20 cellular contexts compared by ENCODE assay signal in genomic region chr4:37828843-37829242, GRCh38. TPM values are rescaled to one million over a fixed set of nuclear protein-coding genes. Genes with fewer than 3 reads are reported as not detected.
DNase-seq lines count a peak whose midpoint lies in the region; ATAC-seq, FAIRE-seq and TF ChIP-seq lines count a peak whose summit lies in the region.
"Had no signal": no experiment of that assay in that cellular context is flagged by ENCODE, and none has a peak within 500 bp of the region (broad histone marks: within the 10 kb centered on the region; RNA-seq: fewer than 3 reads in every experiment).

No MANE protein-coding gene starts in this region.

- no peak for TF ChIP-seq POLR2A in GM12878 (IDR thresholded peaks at IDR 0.05; ENCODE audit: low read depth, low read length)

- no peaks in the 10 kb centered on the region for H3K9me3 ChIP-seq in GM12878 (replicated peaks; ENCODE audit: control insufficient read depth, insufficient read depth, low read length)
- H3K9me3 ChIP-seq: colonic mucosa, sigmoid colon had no signal

- H4K20me1 ChIP-seq in GM12878 (ENCODE audit: control insufficient read depth, insufficient read depth), result no peaks in the 10 kb centered on the region

- ATAC-seq in activated naive CD8-positive, alpha-beta T cell treated with anti-CD3 and anti-CD28 coated beads, Interleukin-2, amount 50 U/mL, for 24 hours, result no peak
- no peak for ATAC-seq in GM12878
- no peak for ATAC-seq in stimulated activated effector memory CD8-positive, alpha-beta T cell treated with anti-CD3 and anti-CD28 coated beads, Interleukin-12 subunit alpha, Interleukin-12 subunit beta, amount 100 ng/mL, for 72 hours
- no peak for ATAC-seq in GM19467 (IDR thresholded peaks at IDR 0.05; ENCODE audit: unreplicated experiment)
- ATAC-seq in GM19328 (IDR thresholded peaks at IDR 0.05; ENCODE audit: unreplicated experiment), result no peak
- ATAC-seq: WTC11 had no signal

- SMC1A ChIA-PET in GM12878 (lab: Charles Lee; ENCODE audit: uncharacterized antibody, unreplicated experiment), result no interaction called here

- POLR2A ChIA-PET in GM12878 (lab: Charles Lee), result no interaction called here

- H2AFZ ChIP-seq in GM12878 (ENCODE audit: control insufficient read depth, low read depth, low read length), result no peak overlapping the region
- H2AFZ ChIP-seq: GM23248 had no signal

- intact Hi-C loops in GM12878 (cut with micrococcal nuclease; ENCODE audit: unreplicated experiment), result loop anchor here (5.0 kb wide), 1 partner anchor 148 kb away; no protein-coding TSS in a partner anchor

- TF ChIP-seq EP300 in GM12878 (IDR thresholded peaks at IDR 0.05; ENCODE audit: borderline replicate concordance in 1 of 2, control insufficient read depth in 1 of 2, low read depth in 2 of 2, low read length in 2 of 2), result no peak

- RAD21 ChIA-PET in GM12878 (lab: Charles Lee; ENCODE audit: unreplicated experiment), result no interaction called here

- DNase-seq in activated naive CD8-positive, alpha-beta T cell treated with anti-CD3 and anti-CD28 coated beads, Interleukin-2, amount 50 U/mL, for 24 hours, result no peak
- DNase-seq in NCI-H69 (lab: John Stamatoyannopoulos, UW) (peak; percentile 12), GM12878 (ENCODE audit: low read depth, low spot score) (no peak), NCI-H187 (lab: John Stamatoyannopoulos, UW) (no peak)
- DNase-seq in stimulated activated effector memory CD8-positive, alpha-beta T cell treated with anti-CD3 and anti-CD28 coated beads, Interleukin-12 subunit alpha, Interleukin-12 subunit beta, amount 100 ng/mL, for 72 hours (ENCODE audit: low spot score in 2 of 2), result no peak
- DNase-seq: activated gamma-delta T cell; colonic mucosa; GF-D8; GM23248; MM.1S; NCI-H2029; sigmoid colon; stimulated activated CD4-positive, alpha-beta T cell treated with anti-CD3 and anti-CD28 coated beads, Interleukin-1b, Interleukin-23, amount 100 ng/mL, for 48 hours had no signal

- no peak overlapping the region for H3K27ac ChIP-seq in GM12878 (ENCODE audit: control insufficient read depth, insufficient read depth)
- H3K27ac ChIP-seq: colonic mucosa, GM23248, RWPE1 had no signal

- H3K4me3 ChIP-seq in GM12878, result no peak overlapping the region
- H3K4me3 ChIP-seq: colonic mucosa, GM23248 had no signal

- H3K9ac ChIP-seq in GM12878 (ENCODE audit: control insufficient read depth, insufficient read depth, low read length), result no peak overlapping the region
- H3K9ac ChIP-seq: GM23248 had no signal

- no peak for TF ChIP-seq RAD21 in GM12878 (IDR thresholded peaks at IDR 0.05; ENCODE audit: insufficient read depth, low read depth, low read length)

- peak overlapping the region; percentile 67 for H3K4me3 Mint-ChIP-seq in activated naive CD8-positive, alpha-beta T cell
- no peak overlapping the region for H3K4me3 Mint-ChIP-seq in activated naive CD8-positive, alpha-beta T cell treated with anti-CD3 and anti-CD28 coated beads, Interleukin-2, amount 50 U/mL, for 24 hours
- peak overlapping the region; percentile 99 for H3K4me3 Mint-ChIP-seq in stimulated activated effector memory CD8-positive, alpha-beta T cell treated with anti-CD3 and anti-CD28 coated beads, Interleukin-12 subunit alpha, Interleukin-12 subunit beta, amount 100 ng/mL, for 72 hours

- H3K4me2 ChIP-seq in GM12878 (ENCODE audit: control insufficient read depth, insufficient read depth), result peak overlapping the region; percentile 64

- no peaks in the 10 kb centered on the region for H3K27me3 ChIP-seq in GM12878 (replicated peaks in 1 of 2; ENCODE audit: control insufficient read depth in 2 of 2, insufficient read depth in 2 of 2, low read length in 1 of 2)
- H3K27me3 ChIP-seq: colonic mucosa, sigmoid colon had no signal

- H3K27ac Mint-ChIP-seq in activated naive CD8-positive, alpha-beta T cell, result no peak overlapping the region
- no peak overlapping the region for H3K27ac Mint-ChIP-seq in activated naive CD8-positive, alpha-beta T cell treated with anti-CD3 and anti-CD28 coated beads, Interleukin-2, amount 50 U/mL, for 24 hours
- H3K27ac Mint-ChIP-seq in stimulated activated effector memory CD8-positive, alpha-beta T cell treated with anti-CD3 and anti-CD28 coated beads, Interleukin-12 subunit alpha, Interleukin-12 subunit beta, amount 100 ng/mL, for 72 hours, result no peak overlapping the region
- H3K27ac Mint-ChIP-seq: mesothelial cell of epicardium, WTC11 had no signal

- CTCF ChIA-PET in GM12878 (lab: Yijun Ruan, JAX), result no interaction called here

- H3K4me1 ChIP-seq in GM12878 (ENCODE audit: control insufficient read depth, insufficient read depth, low read length), result 0 out of 2 replicates have a peak, but pooled peaks cover 5% of the 10 kb centered on the region
- H3K4me1 ChIP-seq: colonic mucosa had no signal

- TF ChIP-seq CTCF in GM12878 (IDR thresholded peaks at IDR 0.05 in 2 of 3, conservative IDR thresholded peaks at IDR 0.05 in 1 of 3; ENCODE audit: control insufficient read depth in 2 of 3, extremely low read depth in 1 of 3, insufficient read depth in 1 of 3, low read depth in 3 of 3, low read length in 3 of 3), result no peak

- 94% methylated on average over 3 of the region's 3 CpGs for WGBS in GM12878 (ENCODE audit: insufficient coverage, insufficient replicate concordance, low lambda C conversion rate, missing lambda C conversion rate)

- H3K79me2 ChIP-seq in GM12878 (ENCODE audit: control insufficient read depth, insufficient read depth, low read length), result peaks cover 12% of the 10 kb centered on the region

- H3K36me3 Mint-ChIP-seq in activated naive CD8-positive, alpha-beta T cell, result peaks cover 17% of the 10 kb centered on the region
- H3K36me3 Mint-ChIP-seq in activated naive CD8-positive, alpha-beta T cell treated with anti-CD3 and anti-CD28 coated beads, Interleukin-2, amount 50 U/mL, for 24 hours (ENCODE audit: low read depth), result peaks cover 35% of the 10 kb centered on the region
- peaks cover 58% of the 10 kb centered on the region for H3K36me3 Mint-ChIP-seq in stimulated activated effector memory CD8-positive, alpha-beta T cell treated with anti-CD3 and anti-CD28 coated beads, Interleukin-12 subunit alpha, Interleukin-12 subunit beta, amount 100 ng/mL, for 72 hours

- H3K27me3 Mint-ChIP-seq in activated naive CD8-positive, alpha-beta T cell, result no peaks in the 10 kb centered on the region
- no peaks in the 10 kb centered on the region for H3K27me3 Mint-ChIP-seq in activated naive CD8-positive, alpha-beta T cell treated with anti-CD3 and anti-CD28 coated beads, Interleukin-2, amount 50 U/mL, for 24 hours

- peaks cover 35% of the 10 kb centered on the region for H3K4me1 Mint-ChIP-seq in activated naive CD8-positive, alpha-beta T cell (ENCODE audit: low read depth)
- peaks cover 30% of the 10 kb centered on the region for H3K4me1 Mint-ChIP-seq in activated naive CD8-positive, alpha-beta T cell treated with anti-CD3 and anti-CD28 coated beads, Interleukin-2, amount 50 U/mL, for 24 hours
- peaks cover 41% of the 10 kb centered on the region for H3K4me1 Mint-ChIP-seq in stimulated activated effector memory CD8-positive, alpha-beta T cell treated with anti-CD3 and anti-CD28 coated beads, Interleukin-12 subunit alpha, Interleukin-12 subunit beta, amount 100 ng/mL, for 72 hours

- 0 out of 4 replicates have a peak, but pooled peaks cover 0 to 3% of the 10 kb centered on the region in 2 experiments for H3K36me3 ChIP-seq in GM12878 (ENCODE audit: control insufficient read depth in 2 of 2, insufficient read depth in 2 of 2, low read length in 1 of 2)

- no peaks in the 10 kb centered on the region for H3K9me3 Mint-ChIP-seq in activated naive CD8-positive, alpha-beta T cell (ENCODE audit: low read depth)
- no peaks in the 10 kb centered on the region for H3K9me3 Mint-ChIP-seq in activated naive CD8-positive, alpha-beta T cell treated with anti-CD3 and anti-CD28 coated beads, Interleukin-2, amount 50 U/mL, for 24 hours
- no peaks in the 10 kb centered on the region for H3K9me3 Mint-ChIP-seq in stimulated activated effector memory CD8-positive, alpha-beta T cell treated with anti-CD3 and anti-CD28 coated beads, Interleukin-12 subunit alpha, Interleukin-12 subunit beta, amount 100 ng/mL, for 72 hours
- H3K9me3 Mint-ChIP-seq: mesothelial cell of epicardium, WTC11 had no signal

- in situ Hi-C loops in GM12878 (cut with MboI), result no loop called here

- FAIRE-seq in GM12878 (lab: Jason Lieb, UNC), result no peak
- FAIRE-seq: endometrium had no signal

- BruUV-seq in GM12878 (replicated peaks; lab: Mats Ljungman, UMichigan), result no TSS peak

TF ChIP-seq in GM12878, 131 proteins besides CTCF, POLR2A, EP300 and RAD21:
- TF ChIP-seq ZNF622 (IDR thresholded peaks at IDR 0.05), result no peak
- no peak for TF ChIP-seq SUPT20H (IDR thresholded peaks at IDR 0.05; ENCODE audit: borderline replicate concordance, control insufficient read depth, low read depth, low read length)
- no peak for TF ChIP-seq BRCA1 (IDR thresholded peaks at IDR 0.05; ENCODE audit: low read depth, low read length)
- no peak for TF ChIP-seq PAX5 (IDR thresholded peaks at IDR 0.05; ENCODE audit: borderline replicate concordance, low read depth, low read length)
- no peak for TF ChIP-seq PAX8 (IDR thresholded peaks at IDR 0.05)
- TF ChIP-seq MEF2B (IDR thresholded peaks at IDR 0.05; ENCODE audit: partially characterized antibody, poor library complexity, severe bottlenecking), result no peak

RNA-seq across cellular contexts. Expression of gene PGM2, which starts 2.4 kb away (rescaled TPM):
- total RNA-seq in GM12878 (2013; cell fraction: nucleolus; rRNA removed), result 38.8 and 42.8 TPM in 2 replicates
- total RNA-seq in GM12878 (2014; rRNA removed) (31.4 and 36.5 TPM in 2 replicates), GM12878 (2014; rRNA removed; fragmentation: Illumina TruSeq; extraction: Trizol) (39.7 and 40.1 TPM in 2 replicates), GM12878 (2021) (39.2 and 41.1 TPM in 2 replicates)
- 12.4 TPM for polyA plus RNA-seq in GM12878 (2011; ENCODE audit: low read depth)
- polyA plus RNA-seq in GM12878 (2011; rRNA removed) (39.3 and 65.2 TPM in 2 replicates), GM12878 (2014; fragmentation: Illumina TruSeq; extraction: Trizol) (35.1 and 43.9 TPM in 2 replicates), GM12878 (2014; fragmentation: Nextera tagmentation; extraction: Ambion mirVana) (10 to 100 TPM; 11.9 to 15.1 TPM), GM12878 (2014; rRNA removed) (24.2 and 24.4 TPM in 2 replicates), GM12878 (2016; fragmentation: Nextera tagmentation; extraction: Ambion mirVana) (10 to 100 TPM; 40.9 to 41.7 TPM)
- 19.4 and 20.9 TPM in 2 replicates for polyA plus RNA-seq in GM12878 (2011; cell fraction: cytosol; rRNA removed)
- polyA plus RNA-seq in GM12878 (2011; cell fraction: nucleus; rRNA removed), result 21.9 and 36.0 TPM in 2 replicates
- 15.5 and 18.3 TPM in 2 replicates for polyA plus RNA-seq in GM12878 (2012)
- polyA minus RNA-seq in GM12878 (2011; rRNA and poly(A)+ RNA removed), result 23.2 and 24.4 TPM in 2 replicates
- polyA minus RNA-seq in GM12878 (2011; cell fraction: cytosol; rRNA and poly(A)+ RNA removed), result 13.0 and 16.8 TPM in 2 replicates
- 8.8 and 13.0 TPM in 2 replicates for polyA minus RNA-seq in GM12878 (2011; cell fraction: nucleus; rRNA and poly(A)+ RNA removed)
